In genomic region chr2:37132914-37133313, GRCh38 we compare ENCODE assay signal across 8 cellular contexts. TPM values are rescaled to one million over a fixed set of nuclear protein-coding genes. Genes with fewer than 3 reads are reported as not detected.
"Had no signal": no experiment of that assay in that cellular context is flagged by ENCODE, and none has a peak within 500 bp of the region (broad histone marks: within the 10 kb centered on the region; RNA-seq: fewer than 3 reads in every experiment).

No MANE protein-coding gene starts in this region.

- FAIRE-seq: G401.6, GM12891, GM12892, GM18507, GM19239 had no signal

- DNase-seq: GDM1, GF-D8 had no signal

RNA-seq across cellular contexts. Expression of gene SULT6B1, which starts 55.6 kb away (rescaled TPM):
- total RNA-seq: G401 had no signal
